ENCODE assay signal across 8 cellular contexts in genomic region chr7:23193650-23194227, GRCh38. TPM values are rescaled to one million over a fixed set of nuclear protein-coding genes. Genes with fewer than 3 reads are reported as not detected.
DNase-seq lines count a peak whose midpoint lies in the region; ATAC-seq, FAIRE-seq and TF ChIP-seq lines count a peak whose summit lies in the region.
"Not testable (repeated sequence)": the region's sequence is repeated elsewhere in the genome, so short reads cannot be mapped to it uniquely, and the experiment has no call there.
"Had no signal": no experiment of that assay in that cellular context is flagged by ENCODE, and none has a peak within 500 bp of the region (broad histone marks: within the 10 kb centered on the region; RNA-seq: fewer than 3 reads in every experiment).

No MANE protein-coding gene starts in this region.

- peak overlapping the region; percentile 16 for H4K12ac ChIP-seq in trophoblast cell (ENCODE audit: low read depth, low read length)

- not testable (repeated sequence) for H2BK120ac ChIP-seq in trophoblast cell (ENCODE audit: insufficient read depth, low read length, poor library complexity)

- not testable (repeated sequence) for ATAC-seq in GM12878

- SMC1A ChIA-PET in GM12878 (lab: Charles Lee; ENCODE audit: uncharacterized antibody, unreplicated experiment), result interaction anchor here (1.0 kb wide), 1 partner anchor 353 kb away, joined by 3 read pairs; no protein-coding TSS in a partner anchor

- H3K9me3 ChIP-seq in HEK293 (ENCODE audit: control insufficient read depth, insufficient read depth, low read depth, low read length); GM12878 (replicated peaks; ENCODE audit: control insufficient read depth, insufficient read depth, low read length); trophoblast cell (ENCODE audit: insufficient read depth, low read depth, low read length): not testable (repeated sequence)

- H3K4me2 ChIP-seq in GM12878 (ENCODE audit: control insufficient read depth, insufficient read depth); trophoblast cell (ENCODE audit: low read length): not testable (repeated sequence)

- 93% methylated on average over 27 of the region's 27 CpGs for WGBS in GM12878 (ENCODE audit: insufficient coverage, insufficient replicate concordance, low lambda C conversion rate, missing lambda C conversion rate)
- WGBS in trophoblast cell (ENCODE audit: extremely low coverage, insufficient coverage, insufficient read length), result no CpG with 5 or more reads among the region's 27 CpGs

- not testable (repeated sequence) for H3K4ac ChIP-seq in trophoblast cell (ENCODE audit: low read depth, low read length)

- H2AK5ac ChIP-seq in trophoblast cell (ENCODE audit: low read length), result not testable (repeated sequence)

- H3K14ac ChIP-seq in trophoblast cell (ENCODE audit: low read length), result not testable (repeated sequence)

- not testable (repeated sequence) for H3K27ac ChIP-seq in HEK293 (ENCODE audit: extremely low read depth, low read depth, low read length); GM12878 (ENCODE audit: control insufficient read depth, insufficient read depth); trophoblast cell (ENCODE audit: low read depth, low read length)
- H3K27ac ChIP-seq in RWPE1, result 0 out of 2 replicates have a peak overlapping the region, but pooled peaks have one; percentile 4

- CTCF ChIA-PET in HEK293 (lab: Yijun Ruan, JAX) (interaction anchor here (0.7 kb wide), 1 partner anchor 11 kb away, joined by 3 read pairs; no protein-coding TSS in a partner anchor), RWPE1 (lab: Yijun Ruan, JAX) (interaction anchor here (0.9 to 1.0 kb wide), 2 partner anchors 80 kb away, joined by 3 to 4 read pairs; no protein-coding TSS in a partner anchor), GM12878 (lab: Yijun Ruan, JAX) (interaction anchor here (0.9 to 1.1 kb wide), 2 partner anchors 9 to 17 kb away, joined by 3 to 4 read pairs; no protein-coding TSS in a partner anchor)

- not testable (repeated sequence) for H3K9ac ChIP-seq in GM12878 (ENCODE audit: control insufficient read depth, insufficient read depth, low read length); trophoblast cell (ENCODE audit: low read length)

- POLR2A ChIA-PET in HEK293 (lab: Yijun Ruan, JAX); RWPE1 (lab: Yijun Ruan, JAX; ENCODE audit: low non-redundant PET): not testable (repeated sequence)
- POLR2A ChIA-PET in GM12878 (lab: Charles Lee), result interaction anchor here (1.0 kb wide), 1 partner anchor 9 kb away, joined by 3 read pairs; no protein-coding TSS in a partner anchor

- H3K4me3 ChIP-seq in HEK293 (ENCODE audit: low read depth, low read length); GM12878; trophoblast cell (ENCODE audit: low read depth, low read length): not testable (repeated sequence)

- H4K20me1 ChIP-seq in GM12878 (ENCODE audit: control insufficient read depth, insufficient read depth), result not testable (repeated sequence)

- not testable (repeated sequence) for H2BK12ac ChIP-seq in trophoblast cell (ENCODE audit: low read length)

- not testable (repeated sequence) for FAIRE-seq in GM12878 (lab: Jason Lieb, UNC)

- TF ChIP-seq CTCF in HEK293 (tag by site-specific recombination; IDR thresholded peaks at IDR 0.05); RWPE1 (conservative IDR thresholded peaks at IDR 0.05; ENCODE audit: low read depth); GM12878 (IDR thresholded peaks at IDR 0.05 in 2 of 3, conservative IDR thresholded peaks at IDR 0.05 in 1 of 3; ENCODE audit: control insufficient read depth in 2 of 3, extremely low read depth in 1 of 3, insufficient read depth in 1 of 3, low read depth in 3 of 3, low read length in 3 of 3): not testable (repeated sequence)

- not testable (repeated sequence) for DNase-seq in RWPE1 (ENCODE audit: low spot score); GM12878 (ENCODE audit: low read depth, low spot score); trophoblast cell
- DNase-seq in cardiac septum (ENCODE audit: low spot score), result peak; percentile 68

- intact Hi-C loops in GM12878 (cut with micrococcal nuclease; ENCODE audit: unreplicated experiment); cardiac septum (cut with DNase I): not testable (repeated sequence)

- TF ChIP-seq RAD21 in GM12878 (IDR thresholded peaks at IDR 0.05; ENCODE audit: insufficient read depth, low read depth, low read length), result not testable (repeated sequence)

- H4K91ac ChIP-seq in trophoblast cell (ENCODE audit: low read depth, low read length), result not testable (repeated sequence)

- peaks cover 11% of the 10 kb centered on the region for H3K4me1 ChIP-seq in HEK293 (ENCODE audit: control insufficient read depth, insufficient read depth, low read length)
- not testable (repeated sequence) for H3K4me1 ChIP-seq in GM12878 (ENCODE audit: control insufficient read depth, insufficient read depth, low read length); trophoblast cell (ENCODE audit: control insufficient read depth in 1 of 2, insufficient read depth in 2 of 2, low read length in 2 of 2)

- not testable (repeated sequence) for H3K27me3 ChIP-seq in GM12878 (replicated peaks in 1 of 2; ENCODE audit: control insufficient read depth in 2 of 2, insufficient read depth in 2 of 2, low read length in 1 of 2); trophoblast cell (ENCODE audit: insufficient read depth, low read length)

- not testable (repeated sequence) for H3K23ac ChIP-seq in trophoblast cell (ENCODE audit: low read length)

- TF ChIP-seq POLR2A in GM12878 (IDR thresholded peaks at IDR 0.05; ENCODE audit: low read depth, low read length), result peak; percentile 58; the same call in 1 of the 2 replicates

- H3K36me3 ChIP-seq in HEK293 (ENCODE audit: control insufficient read depth in 2 of 2, insufficient read depth in 1 of 2, low read length in 2 of 2) (peaks cover 31 to 55% of the 10 kb centered on the region in 2 experiments), GM12878 (ENCODE audit: control insufficient read depth in 2 of 2, insufficient read depth in 2 of 2, low read length in 1 of 2) (peaks cover 11 to 29% of the 10 kb centered on the region in 2 experiments), trophoblast cell (ENCODE audit: control insufficient read depth in 1 of 2, insufficient read depth in 2 of 2, low read length in 2 of 2) (peaks cover 20 to 23% of the 10 kb centered on the region in 2 experiments)

- not testable (repeated sequence) for H3K79me1 ChIP-seq in trophoblast cell (ENCODE audit: low read length)

- H2AFZ ChIP-seq in GM12878 (ENCODE audit: control insufficient read depth, low read depth, low read length); trophoblast cell (ENCODE audit: insufficient read depth, low read length, poor library complexity): not testable (repeated sequence)

- not testable (repeated sequence) for H4K8ac ChIP-seq in trophoblast cell (ENCODE audit: low read depth, low read length)

- H3K18ac ChIP-seq in trophoblast cell (ENCODE audit: low read length), result not testable (repeated sequence)

- not testable (repeated sequence) for BruUV-seq in GM12878 (replicated peaks; lab: Mats Ljungman, UMichigan)

- H2BK5ac ChIP-seq in trophoblast cell (ENCODE audit: low read depth, low read length, poor library complexity), result not testable (repeated sequence)

- RAD21 ChIA-PET in GM12878 (lab: Charles Lee; ENCODE audit: unreplicated experiment), result interaction anchor here (0.5 kb wide), 1 partner anchor 10 kb away, joined by 3 read pairs; no protein-coding TSS in a partner anchor

- TF ChIP-seq EP300 in GM12878 (IDR thresholded peaks at IDR 0.05; ENCODE audit: borderline replicate concordance in 1 of 2, control insufficient read depth in 1 of 2, low read depth in 2 of 2, low read length in 2 of 2), result not testable (repeated sequence)

- H3K79me2 ChIP-seq in GM12878 (ENCODE audit: control insufficient read depth, insufficient read depth, low read length); trophoblast cell (ENCODE audit: control insufficient read depth, insufficient read depth, low read length, poor library complexity): not testable (repeated sequence)

- in situ Hi-C loops in GM12878 (cut with MboI), result not testable (repeated sequence)

RNA-seq across cellular contexts. Expression of gene NUP42, which starts 11.9 kb away (rescaled TPM):
- 125 and 137 TPM in 2 replicates for total RNA-seq in GM12878 (2013; cell fraction: nucleolus; rRNA removed)
- total RNA-seq in GM12878 (2014; rRNA removed) (124 and 126 TPM in 2 replicates), GM12878 (2014; rRNA removed; fragmentation: Illumina TruSeq; extraction: Trizol) (66.6 and 72.9 TPM in 2 replicates), GM12878 (2021) (47.6 and 48.6 TPM in 2 replicates), cardiac septum (24.0 TPM)
- 46.2 TPM for polyA plus RNA-seq in GM12878 (2011; ENCODE audit: low read depth)
- polyA plus RNA-seq in GM12878 (2011; rRNA removed) (60.4 and 64.3 TPM in 2 replicates), GM12878 (2014; fragmentation: Illumina TruSeq; extraction: Trizol) (82.6 and 93.0 TPM in 2 replicates), GM12878 (2014; fragmentation: Nextera tagmentation; extraction: Ambion mirVana) (10 to 100 TPM; 58.6 to 92.1 TPM), GM12878 (2014; rRNA removed) (101 and 105 TPM in 2 replicates), GM12878 (2016; fragmentation: Nextera tagmentation; extraction: Ambion mirVana) (10 to 100 TPM; 62.1 to 75.8 TPM)
- 44.6 and 55.9 TPM in 2 replicates for polyA plus RNA-seq in GM12878 (2011; cell fraction: cytosol; rRNA removed)
- polyA plus RNA-seq in GM12878 (2011; cell fraction: nucleus; rRNA removed), result 68.4 and 76.4 TPM in 2 replicates
- 35.2 and 42.1 TPM in 2 replicates for polyA plus RNA-seq in GM12878 (2012)
- 19.8 and 35.9 TPM in 2 replicates for polyA minus RNA-seq in GM12878 (2011; rRNA and poly(A)+ RNA removed)
- polyA minus RNA-seq in GM12878 (2011; cell fraction: cytosol; rRNA and poly(A)+ RNA removed), result 16.3 and 25.0 TPM in 2 replicates
- 23.6 and 44.5 TPM in 2 replicates for polyA minus RNA-seq in GM12878 (2011; cell fraction: nucleus; rRNA and poly(A)+ RNA removed)
- 15.1 and 16.5 TPM in 2 replicates for polyA plus RNA-seq in trophoblast cell (2013)

RNA-seq across cellular contexts. Expression of gene GPNMB, which starts 52.8 kb away (rescaled TPM):
- 12.5 and 17.3 TPM in 2 replicates for total RNA-seq in GM12878 (2013; cell fraction: nucleolus; rRNA removed)
- total RNA-seq in GM12878 (2014; rRNA removed), result 8.3 and 12.2 TPM in 2 replicates
- 8.0 and 8.9 TPM in 2 replicates for total RNA-seq in GM12878 (2014; rRNA removed; fragmentation: Illumina TruSeq; extraction: Trizol)
- total RNA-seq in GM12878 (2021), result 4.2 and 5.9 TPM in 2 replicates
- polyA plus RNA-seq in GM12878 (2011; ENCODE audit: low read depth), result 2.6 TPM
- 10.2 and 17.4 TPM in 2 replicates for polyA plus RNA-seq in GM12878 (2011; rRNA removed)
- polyA plus RNA-seq in GM12878 (2011; cell fraction: cytosol; rRNA removed), result 4.2 and 5.2 TPM in 2 replicates
- 5.1 and 10.5 TPM in 2 replicates for polyA plus RNA-seq in GM12878 (2011; cell fraction: nucleus; rRNA removed)
- 5.2 and 5.8 TPM in 2 replicates for polyA plus RNA-seq in GM12878 (2012)
- polyA plus RNA-seq in GM12878 (2014; fragmentation: Illumina TruSeq; extraction: Trizol), result 10.4 and 16.8 TPM in 2 replicates
- polyA plus RNA-seq in GM12878 (2014; fragmentation: Nextera tagmentation; extraction: Ambion mirVana), result 10 to 100 TPM; 15.6 to 22.3 TPM
- polyA plus RNA-seq in GM12878 (2014; rRNA removed), result 8.2 and 9.2 TPM in 2 replicates
- polyA plus RNA-seq in GM12878 (2016; fragmentation: Nextera tagmentation; extraction: Ambion mirVana), result 10 to 100 TPM in 1 of 2 experiments, 1 to 10 TPM in 1; 9.7 to 11.1 TPM
- 5.2 and 6.2 TPM in 2 replicates for polyA minus RNA-seq in GM12878 (2011; rRNA and poly(A)+ RNA removed)
- polyA minus RNA-seq in GM12878 (2011; cell fraction: cytosol; rRNA and poly(A)+ RNA removed), result 0.80 and 1.6 TPM in 2 replicates
- polyA minus RNA-seq in GM12878 (2011; cell fraction: nucleus; rRNA and poly(A)+ RNA removed), result 5.7 and 5.9 TPM in 2 replicates
- total RNA-seq in cardiac septum, result 239 TPM
- 1.5 and 1.6 TPM in 2 replicates for polyA plus RNA-seq in trophoblast cell (2013)
- total RNA-seq: CD4-positive, CD25-positive, alpha-beta regulatory T cell had no signal
- polyA plus RNA-seq: CD4-positive, alpha-beta memory T cell; CD8-positive, alpha-beta memory T cell had no signal

Comparison
In these comparisons a context has a peak if more than half of its experiments do, and no peak if none do; other contexts are left out.
1. RNA of gene GPNMB, which starts 52.8 kb away (total RNA-seq): 239 TPM in cardiac septum (single experiment); 4.2 to 17.3 TPM in GM12878; every median in the first group is over 10 times any median in the second.